ENCODE assay signal across 24 cellular contexts in the genomic region with DNA sequence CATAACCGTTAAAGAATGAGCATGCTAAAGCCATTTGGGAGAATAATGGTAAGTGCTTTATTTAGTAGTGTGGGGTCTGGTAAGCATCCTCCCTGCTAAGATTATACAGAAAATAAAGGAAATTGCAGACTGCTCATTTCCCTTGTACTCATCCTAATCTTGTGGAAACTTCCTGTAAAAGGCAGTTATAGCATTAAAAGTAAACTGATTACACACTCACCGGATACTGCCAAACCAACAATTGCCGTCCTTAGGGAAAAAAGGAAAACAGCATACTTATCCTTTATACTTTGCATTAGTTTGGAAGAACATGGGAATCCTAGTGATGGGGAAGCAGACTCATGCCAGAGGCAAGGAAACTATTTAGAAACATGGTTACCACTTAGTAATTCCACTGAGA. TPM values are rescaled to one million over a fixed set of nuclear protein-coding genes. Genes with fewer than 3 reads are reported as not detected.
A peak's percentile ranks its signal among the peaks of the same experiment; 100 is the strongest.
DNase-seq lines count a peak whose midpoint lies in the region; ATAC-seq and TF ChIP-seq lines count a peak whose summit lies in the region.
"Had no signal": no experiment of that assay in that cellular context is flagged by ENCODE, and none has a peak within 500 bp of the region (broad histone marks: within the 10 kb centered on the region; RNA-seq: fewer than 3 reads in every experiment).

No MANE protein-coding gene starts in this region.

- no peak overlapping the region for H2AK5ac ChIP-seq in mesenchymal stem cell (ENCODE audit: low read length, severe bottlenecking)

- peak overlapping the region; percentile 20 for H3K27ac Mint-ChIP-seq in HFFc6
- H3K27ac Mint-ChIP-seq: CD8-positive, alpha-beta T cell had no signal

- no peak overlapping the region for H2BK12ac ChIP-seq in mesenchymal stem cell (ENCODE audit: low read length in 2 of 2)

- no peak overlapping the region for H2BK120ac ChIP-seq in mesenchymal stem cell (ENCODE audit: low read depth, low read length)

- no peak overlapping the region for H4K8ac ChIP-seq in mesenchymal stem cell (ENCODE audit: low read length)

- no peak overlapping the region for H2AFZ ChIP-seq in ACC112 (ENCODE audit: low read length, unreplicated experiment)
- H2AFZ ChIP-seq in mesenchymal stem cell (ENCODE audit: low read depth, low read length): no peak overlapping the region
- H2AFZ ChIP-seq: GM23248 had no signal

- H3K36me3 Mint-ChIP-seq in HFFc6 (ENCODE audit: low read depth): no peaks in the 10 kb centered on the region
- H3K36me3 Mint-ChIP-seq: CD8-positive, alpha-beta T cell had no signal

- H2BK5ac ChIP-seq in mesenchymal stem cell (ENCODE audit: low read depth, low read length, poor library complexity, severe bottlenecking): no peak overlapping the region

- no peak for TF ChIP-seq CTCF in HFFc6 (IDR thresholded peaks at IDR 0.05)
- no peak for TF ChIP-seq CTCF in cardiac fibroblast (IDR thresholded peaks at IDR 0.05; ENCODE audit: low read depth, low read length)

- no peaks in the 10 kb centered on the region for H3K9me3 Mint-ChIP-seq in HFFc6
- H3K9me3 Mint-ChIP-seq: CD8-positive, alpha-beta T cell had no signal

- no peaks in the 10 kb centered on the region for H3K79me1 ChIP-seq in mesenchymal stem cell (replicated peaks; ENCODE audit: low read length, poor library complexity, severe bottlenecking)

- H3K4me2 ChIP-seq in mesenchymal stem cell (ENCODE audit: low read length, poor library complexity, severe bottlenecking): no peak overlapping the region

- H3K4ac ChIP-seq in mesenchymal stem cell (ENCODE audit: low read depth in 1 of 2, low read length in 2 of 2): no peak overlapping the region

- H3K4me3 ChIP-seq in ACC112 (ENCODE audit: low read depth, low read length): peak overlapping the region; percentile 3; the same call in 1 of the 2 replicates
- H3K4me3 ChIP-seq in cardiac fibroblast (replicated peaks in 1 of 2; ENCODE audit: low read depth in 2 of 2, low read length in 2 of 2): no peak overlapping the region
- no peak overlapping the region for H3K4me3 ChIP-seq in mesenchymal stem cell (ENCODE audit: insufficient read depth in 1 of 2, low read depth in 1 of 2, low read length in 2 of 2)
- H3K4me3 ChIP-seq: GM23248, Peyer's patch had no signal

- H3K9me3 ChIP-seq in mesenchymal stem cell (ENCODE audit: control insufficient read depth, low read length): no peaks in the 10 kb centered on the region
- H3K9me3 ChIP-seq: Peyer's patch had no signal

- H3K27ac ChIP-seq in ACC112 (ENCODE audit: low read depth, low read length): no peak overlapping the region
- no peak overlapping the region for H3K27ac ChIP-seq in mesenchymal stem cell (ENCODE audit: low read length, poor library complexity, severe bottlenecking)
- H3K27ac ChIP-seq: C4-2B, GM23248, Peyer's patch had no signal

- 22% methylated on average over 1 of the region's 3 CpGs for WGBS in mesenchymal stem cell

- DNase-seq in HFFc6: no peak
- peak; percentile 29 to 49 for DNase-seq in cardiac fibroblast (ENCODE audit: low read depth in 2 of 2)
- peak; percentile 33 for DNase-seq in mesenchymal stem cell
- DNase-seq in NCI-H2081 (lab: John Stamatoyannopoulos, UW): no peak
- no peak for DNase-seq in nucleus accumbens (lab: John Stamatoyannopoulos, UW)
- DNase-seq: CD8-positive, alpha-beta T cell; DMS 273 treated with DMSO at 0.1 percent for 48 hours; DMS79; GM23248; H7; IMR-90; KG1; MM.1S; NCI-H1048; NCI-H1417; NCI-H1694; NCI-H2029 treated with DMSO at 0.1 percent for 48 hours; NCI-H2227 treated with DMSO at 0.1 percent for 48 hours; NCI-H69; Peyer's patch had no signal

- ATAC-seq in GM18873 (IDR thresholded peaks at IDR 0.05; ENCODE audit: low FRiP score, unreplicated experiment): no peak
- ATAC-seq: CD8-positive, alpha-beta T cell; SK-N-SH treated with all-trans-retinoic acid at 6 μM for 48 hours had no signal

- H3K27me3 Mint-ChIP-seq in HFFc6 (ENCODE audit: insufficient read depth): peaks cover 6% of the 10 kb centered on the region

- no peak overlapping the region for H3K18ac ChIP-seq in mesenchymal stem cell (ENCODE audit: low read depth in 1 of 2, low read length in 2 of 2)

- no peaks in the 10 kb centered on the region for H3K27me3 ChIP-seq in ACC112 (ENCODE audit: insufficient read depth, low read length)
- no peaks in the 10 kb centered on the region for H3K27me3 ChIP-seq in mesenchymal stem cell (ENCODE audit: control insufficient read depth in 1 of 2, insufficient read depth in 1 of 2, low read length in 2 of 2)
- H3K27me3 ChIP-seq: Peyer's patch had no signal

- no peak overlapping the region for H4K91ac ChIP-seq in mesenchymal stem cell (ENCODE audit: low read length)

- H3K14ac ChIP-seq in mesenchymal stem cell (ENCODE audit: low read length in 2 of 2): no peak overlapping the region

- H3K4me1 ChIP-seq in ACC112 (ENCODE audit: control insufficient read depth, insufficient read depth, low read length, unreplicated experiment) (peaks cover 22% of the 10 kb centered on the region), mesenchymal stem cell (ENCODE audit: control insufficient read depth, insufficient read depth, low read depth, low read length) (no peaks in the 10 kb centered on the region)

- H3K36me3 ChIP-seq in ACC112 (ENCODE audit: insufficient read depth, low read length): no peaks in the 10 kb centered on the region
- no peaks in the 10 kb centered on the region for H3K36me3 ChIP-seq in mesenchymal stem cell (ENCODE audit: control insufficient read depth in 1 of 2, insufficient read depth in 2 of 2, low read depth in 1 of 2, low read length in 2 of 2)
- H3K36me3 ChIP-seq: Peyer's patch had no signal

- no peak overlapping the region for H3K9ac ChIP-seq in mesenchymal stem cell (ENCODE audit: low read length)
- H3K9ac ChIP-seq: GM23248 had no signal

- H3K4me3 Mint-ChIP-seq in HFFc6: peak overlapping the region; percentile 29; the same call in 1 of the 2 replicates
- H3K4me3 Mint-ChIP-seq: CD8-positive, alpha-beta T cell had no signal

- H3K4me1 Mint-ChIP-seq in HFFc6 (ENCODE audit: low read depth): peaks cover 38% of the 10 kb centered on the region

- no peak overlapping the region for H3K23ac ChIP-seq in mesenchymal stem cell (ENCODE audit: low read length in 2 of 2)

- H2BK15ac ChIP-seq in mesenchymal stem cell (ENCODE audit: low read depth, poor library complexity, severe bottlenecking): no peak overlapping the region

- H3K79me2 ChIP-seq in ACC112 (ENCODE audit: control insufficient read depth, insufficient read depth, low read length, unreplicated experiment): no peaks in the 10 kb centered on the region

RNA-seq across cellular contexts. Expression of gene SPRED1, which starts 5.3 kb away (rescaled TPM):
- 10 to 100 TPM; 39.9 to 46.0 (median 41.7) TPM for total RNA-seq in HFFc6 (2021; fragmentation: NEBNext Ultra II Directional; extraction: Animal tissue kit (Norgen Biotek cat#: 25700))
- polyA plus RNA-seq in mesenchymal stem cell (2013, experiment 1 of 2): 22.0 TPM
- 23.3 TPM for polyA plus RNA-seq in mesenchymal stem cell (2013, experiment 2 of 2)

Comparison
In these comparisons a context has a peak if more than half of its experiments do, and no peak if none do; other contexts are left out.
1. DNase-seq: peak in cardiac fibroblast (2 of 2) and mesenchymal stem cell (single experiment); none in HFFc6 (single experiment), NCI-H2081 (0 of 2) and nucleus accumbens (0 of 56).